ENCODE assay signal across 8 cellular contexts in the genomic region with DNA sequence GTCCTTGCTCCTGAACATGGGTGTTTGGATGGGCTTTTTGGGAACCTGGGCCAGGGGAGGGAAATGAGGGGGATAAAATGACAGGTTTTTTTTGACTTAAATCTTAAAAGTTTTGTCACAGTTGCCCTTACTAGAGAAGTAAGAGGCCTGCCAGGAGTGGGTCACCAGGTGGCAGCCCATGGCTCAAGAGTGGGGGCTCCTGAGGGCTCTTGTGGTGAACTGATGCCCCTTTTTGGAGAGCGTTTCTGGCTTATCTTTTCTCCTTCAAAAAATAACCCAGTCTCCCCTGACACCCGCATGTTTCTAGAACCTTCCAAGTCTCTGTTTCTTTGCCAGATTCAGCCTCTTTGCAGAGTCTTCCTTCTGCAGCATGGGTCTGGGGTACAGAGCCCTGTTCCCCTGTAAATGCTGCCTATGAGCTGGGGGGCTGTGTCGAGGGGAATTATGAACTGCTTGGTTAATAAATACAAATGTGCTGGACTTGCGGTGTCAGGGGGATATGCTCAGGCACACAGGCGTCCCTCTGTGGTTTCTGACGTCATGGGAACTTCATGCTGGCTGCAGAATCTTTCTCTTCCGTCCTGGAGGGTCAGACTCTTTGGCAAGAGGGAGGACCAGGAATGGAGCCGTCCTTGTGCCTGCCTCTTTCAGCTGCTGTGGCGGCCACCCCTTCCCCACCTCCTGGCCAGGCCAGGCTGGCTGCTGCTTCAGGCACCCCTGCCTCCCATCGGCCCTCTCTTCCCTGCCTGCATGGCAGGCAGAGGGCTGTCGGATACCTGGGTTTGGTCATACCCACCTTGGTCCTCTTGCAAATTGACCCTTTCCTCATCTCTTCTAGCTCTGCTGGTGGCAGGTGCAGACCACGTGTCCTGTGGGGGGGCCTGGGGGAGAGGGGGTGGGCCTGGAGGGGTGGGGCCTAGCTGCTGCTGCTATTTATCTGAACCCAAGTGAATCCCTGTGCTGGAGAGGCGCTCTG. TPM values are rescaled to one million over a fixed set of nuclear protein-coding genes. Genes with fewer than 3 reads are reported as not detected.
DNase-seq lines count a peak whose midpoint lies in the region; ATAC-seq and TF ChIP-seq lines count a peak whose summit lies in the region.

No MANE protein-coding gene starts in this region.

- H3K4me1 Mint-ChIP-seq in activated naive CD8-positive, alpha-beta T cell treated with anti-CD3 and anti-CD28 coated beads, Interleukin-2, amount 50 U/mL, for 24 hours, result peaks cover 46% of the 10 kb centered on the region
- H3K4me1 Mint-ChIP-seq in progenitor cell of endocrine pancreas (ENCODE audit: low read depth), result peaks cover 49% of the 10 kb centered on the region

- TF ChIP-seq CTCF in progenitor cell of endocrine pancreas (IDR thresholded peaks at IDR 0.05; ENCODE audit: unreplicated experiment), result no peak

- peak; percentile 65 for DNase-seq in activated CD8-positive, alpha-beta memory T cell treated with anti-CD3 and anti-CD28 coated beads for 24 hours
- no peak for DNase-seq in activated CD8-positive, alpha-beta memory T cell treated with anti-CD3 and anti-CD28 coated beads, Interleukin-2, amount 50 U/mL, for 48 hours
- peak; percentile 96 for DNase-seq in M059J (ENCODE audit: low read depth)
- peak; percentile 37 for DNase-seq in activated naive CD8-positive, alpha-beta T cell treated with anti-CD3 and anti-CD28 coated beads, Interleukin-2, amount 50 U/mL, for 24 hours
- peak; percentile 80 for DNase-seq in cardiac septum (ENCODE audit: low spot score)
- no peak for DNase-seq in progenitor cell of endocrine pancreas (ENCODE audit: low spot score, unreplicated experiment)
- no peak for DNase-seq in COLO668 (lab: John Stamatoyannopoulos, UW; ENCODE audit: unreplicated experiment)
- DNase-seq in NCI-H187 treated with DMSO at 0.1 percent for 48 hours (lab: John Stamatoyannopoulos, UW), result no peak

- H3K4me3 Mint-ChIP-seq in activated naive CD8-positive, alpha-beta T cell treated with anti-CD3 and anti-CD28 coated beads, Interleukin-2, amount 50 U/mL, for 24 hours, result peak overlapping the region; percentile 87
- H3K4me3 Mint-ChIP-seq in progenitor cell of endocrine pancreas (ENCODE audit: low read depth), result peak overlapping the region; percentile 72

- H3K9me3 Mint-ChIP-seq in activated naive CD8-positive, alpha-beta T cell treated with anti-CD3 and anti-CD28 coated beads, Interleukin-2, amount 50 U/mL, for 24 hours, result no peaks in the 10 kb centered on the region
- H3K9me3 Mint-ChIP-seq in progenitor cell of endocrine pancreas (ENCODE audit: low read depth), result no peaks in the 10 kb centered on the region

- peaks cover 15% of the 10 kb centered on the region for H3K36me3 Mint-ChIP-seq in activated naive CD8-positive, alpha-beta T cell treated with anti-CD3 and anti-CD28 coated beads, Interleukin-2, amount 50 U/mL, for 24 hours (ENCODE audit: low read depth)
- peaks cover 7% of the 10 kb centered on the region for H3K36me3 Mint-ChIP-seq in progenitor cell of endocrine pancreas (ENCODE audit: insufficient read depth)

- no peak for ATAC-seq in activated naive CD8-positive, alpha-beta T cell treated with anti-CD3 and anti-CD28 coated beads, Interleukin-2, amount 50 U/mL, for 24 hours

- H3K27me3 Mint-ChIP-seq in activated naive CD8-positive, alpha-beta T cell treated with anti-CD3 and anti-CD28 coated beads, Interleukin-2, amount 50 U/mL, for 24 hours, result no peaks in the 10 kb centered on the region
- no peaks in the 10 kb centered on the region for H3K27me3 Mint-ChIP-seq in progenitor cell of endocrine pancreas

- intact Hi-C loops in cardiac septum (cut with DNase I), result loop anchor here (1.0 to 2.0 kb wide), 3 partner anchors 113 to 355 kb away; no protein-coding TSS in a partner anchor

- H3K27ac Mint-ChIP-seq in activated naive CD8-positive, alpha-beta T cell treated with anti-CD3 and anti-CD28 coated beads, Interleukin-2, amount 50 U/mL, for 24 hours, result peak overlapping the region; percentile 98
- peak overlapping the region; percentile 99 for H3K27ac Mint-ChIP-seq in progenitor cell of endocrine pancreas

RNA-seq across cellular contexts. Expression of a gene that starts 30.1 kb away (rescaled TPM):
- total RNA-seq in M059J (2014; rRNA removed; shearing (Covaris generic)), result 106 and 152 TPM in 2 replicates
- total RNA-seq in cardiac septum (204 TPM), progenitor cell of endocrine pancreas (135 and 145 TPM in 2 replicates)

RNA-seq across cellular contexts. Expression of a gene that starts 30.8 kb away (rescaled TPM):
- total RNA-seq in M059J (2014; rRNA removed; shearing (Covaris generic)), result 39.3 and 46.0 TPM in 2 replicates
- 68.1 TPM for total RNA-seq in cardiac septum
- total RNA-seq in progenitor cell of endocrine pancreas, result 19.0 and 20.5 TPM in 2 replicates

RNA-seq across cellular contexts. Expression of a gene that starts 36.7 kb away (rescaled TPM):
- 43.1 and 75.3 TPM in 2 replicates for total RNA-seq in M059J (2014; rRNA removed; shearing (Covaris generic))
- total RNA-seq in cardiac septum (12.6 TPM), progenitor cell of endocrine pancreas (21.8 and 22.6 TPM in 2 replicates)

Comparison
In these comparisons a context has a peak if more than half of its experiments do, and no peak if none do; other contexts are left out.
1. DNase-seq: peak in activated CD8-positive, alpha-beta memory T cell treated with anti-CD3 and anti-CD28 coated beads for 24 hours (single experiment), M059J (single experiment), activated naive CD8-positive, alpha-beta T cell treated with anti-CD3 and anti-CD28 coated beads, Interleukin-2, amount 50 U/mL, for 24 hours (single experiment) and cardiac septum (single experiment); none in activated CD8-positive, alpha-beta memory T cell treated with anti-CD3 and anti-CD28 coated beads, Interleukin-2, amount 50 U/mL, for 48 hours (single experiment), progenitor cell of endocrine pancreas (single experiment), COLO668 (single experiment) and NCI-H187 treated with DMSO at 0.1 percent for 48 hours (single experiment).